In genomic region chr12:26629864-26630263, GRCh38 we compare ENCODE assay signal across 12 cellular contexts.
DNase-seq lines count a peak whose midpoint lies in the region; ATAC-seq and TF ChIP-seq lines count a peak whose summit lies in the region.
"Had no signal": no experiment of that assay in that cellular context is flagged by ENCODE, and none has a peak within 500 bp of the region (broad histone marks: within the 10 kb centered on the region; RNA-seq: fewer than 3 reads in every experiment).

No MANE protein-coding gene starts in this region.

- H3K4me3 Mint-ChIP-seq in activated naive CD4-positive, alpha-beta T cell treated with anti-CD3 and anti-CD28 coated beads for 36 hours, result no peak overlapping the region
- H3K4me3 Mint-ChIP-seq: B cell had no signal

- H3K27ac ChIP-seq in thoracic aorta, result no peak overlapping the region

- H3K4me1 Mint-ChIP-seq in activated naive CD4-positive, alpha-beta T cell treated with anti-CD3 and anti-CD28 coated beads for 36 hours (ENCODE audit: low read depth), result no peaks in the 10 kb centered on the region
- H3K4me1 Mint-ChIP-seq: B cell had no signal

- TF ChIP-seq CTCF in astrocyte of the cerebellum (IDR thresholded peaks at IDR 0.05; ENCODE audit: low read depth, low read length, missing control alignments), result peak; percentile 58
- no peak for TF ChIP-seq CTCF in thoracic aorta (IDR thresholded peaks at IDR 0.05)

- H3K36me3 ChIP-seq in thoracic aorta, result peaks cover 3% of the 10 kb centered on the region

- H3K4me1 ChIP-seq in thoracic aorta (ENCODE audit: control insufficient read depth in 1 of 2, low read depth in 2 of 2), result peaks cover 4 to 13% of the 10 kb centered on the region in 2 donors

- peak; percentile 11 for DNase-seq in activated naive CD4-positive, alpha-beta T cell treated with anti-CD3 and anti-CD28 coated beads for 36 hours
- DNase-seq in activated naive CD4-positive, alpha-beta T cell (lab: John Stamatoyannopoulos, UW), result no peak
- DNase-seq in astrocyte of the cerebellum (ENCODE audit: low read depth) (no peak), kidney glomerular epithelial cell (lab: John Stamatoyannopoulos, UW) (peak; percentile 46), thoracic aorta (ENCODE audit: low spot score) (no peak), mucosa of gallbladder (ENCODE audit: low spot score) (no peak), NCI-H2029 treated with DMSO at 0.1 percent for 48 hours (lab: John Stamatoyannopoulos, UW) (no peak)
- DNase-seq in activated CD4-positive, alpha-beta T cell treated with anti-CD3 and anti-CD28 coated beads, Interleukin-2, amount 50 U/mL, for 4 hours, result no peak
- DNase-seq: activated gamma-delta T cell treated with Interleukin-2 at 50 U/mL for 16 hours; stimulated activated CD4-positive, alpha-beta T cell treated with anti-CD3 and anti-CD28 coated beads, Interleukin-12 subunit alpha, Interleukin-12 subunit beta, amount 100 ng/mL, for 4 hours; T-helper 2 cell had no signal

- no peaks in the 10 kb centered on the region for H3K9me3 Mint-ChIP-seq in activated naive CD4-positive, alpha-beta T cell treated with anti-CD3 and anti-CD28 coated beads for 36 hours

- no peaks in the 10 kb centered on the region for H3K9me3 ChIP-seq in thoracic aorta

- no peak overlapping the region for H3K27ac Mint-ChIP-seq in activated naive CD4-positive, alpha-beta T cell treated with anti-CD3 and anti-CD28 coated beads for 36 hours
- H3K27ac Mint-ChIP-seq: B cell had no signal

- CTCF ChIA-PET in activated naive CD4-positive, alpha-beta T cell treated with anti-CD3 and anti-CD28 coated beads for 36 hours (lab: Charles Lee), result no interaction called here

- peaks cover 22% of the 10 kb centered on the region for H3K36me3 Mint-ChIP-seq in activated naive CD4-positive, alpha-beta T cell treated with anti-CD3 and anti-CD28 coated beads for 36 hours (ENCODE audit: low read depth)

- no peaks in the 10 kb centered on the region for H3K27me3 ChIP-seq in thoracic aorta (replicated peaks; ENCODE audit: insufficient read depth)

- H3K4me3 ChIP-seq in astrocyte of the cerebellum (ENCODE audit: low read depth, low read length) (no peak overlapping the region), thoracic aorta (peak overlapping the region; percentile 47)

- no peaks in the 10 kb centered on the region for H3K27me3 Mint-ChIP-seq in activated naive CD4-positive, alpha-beta T cell treated with anti-CD3 and anti-CD28 coated beads for 36 hours (ENCODE audit: low read depth)
- H3K27me3 Mint-ChIP-seq: B cell had no signal

- in situ Hi-C loops in astrocyte of the cerebellum (cut with HindIII; ENCODE audit: low sequenced_read_pairs), result loop anchor here (25.0 kb wide), 1 partner anchor 518 kb away; no protein-coding TSS in a partner anchor

- no peak for ATAC-seq in thoracic aorta (ENCODE audit: insufficient number of reproducible peaks, low FRiP score, low read depth)

- intact Hi-C loops in activated naive CD4-positive, alpha-beta T cell treated with anti-CD3 and anti-CD28 coated beads for 36 hours (cut with micrococcal nuclease), result loop anchor here (1.0 to 2.0 kb wide), 3 partner anchors 248 to 385 kb away; partner anchors contain the start of gene TM7SF3

Comparison
In these comparisons a context has a peak if more than half of its experiments do, and no peak if none do; other contexts are left out.
1. DNase-seq: peak in activated naive CD4-positive, alpha-beta T cell treated with anti-CD3 and anti-CD28 coated beads for 36 hours (single experiment) and kidney glomerular epithelial cell (single experiment); none in activated naive CD4-positive, alpha-beta T cell (0 of 4), astrocyte of the cerebellum (single experiment), thoracic aorta (single experiment), mucosa of gallbladder (single experiment), activated CD4-positive, alpha-beta T cell treated with anti-CD3 and anti-CD28 coated beads, Interleukin-2, amount 50 U/mL, for 4 hours (0 of 2) and NCI-H2029 treated with DMSO at 0.1 percent for 48 hours (single experiment).